Comparison of ENCODE assay signal across 8 cellular contexts in genomic region chr12:50025187-50026059, GRCh38. TPM values are rescaled to one million over a fixed set of nuclear protein-coding genes. Genes with fewer than 3 reads are reported as not detected.
DNase-seq lines count a peak whose midpoint lies in the region; ATAC-seq and TF ChIP-seq lines count a peak whose summit lies in the region.

RACGAP1 (minus strand) TSS chr12:50025494; CDS start chr12:50016715, 8,779 bp downstream.

- H3K27me3 Mint-ChIP-seq in activated T-helper 2 cell treated with anti-CD3 and anti-CD28 coated beads, Interferon-gamma antibody, Interleukin-2, Interleukin-4, amounts not matched to agents 10 μg/mL and 5 μg/mL and 100 μg/mL, durations not matched to agents 14 hours and 24 hours and 36 hours (ENCODE audit: low read depth): no peaks in the 10 kb centered on the region
- no peaks in the 10 kb centered on the region for H3K27me3 Mint-ChIP-seq in natural killer cell (ENCODE audit: low read depth in 2 of 2)

- H3K9me3 Mint-ChIP-seq in activated T-helper 2 cell treated with anti-CD3 and anti-CD28 coated beads, Interferon-gamma antibody, Interleukin-2, Interleukin-4, amounts not matched to agents 10 μg/mL and 5 μg/mL and 100 μg/mL, durations not matched to agents 14 hours and 24 hours and 36 hours: peaks cover 3% of the 10 kb centered on the region
- H3K9me3 Mint-ChIP-seq in natural killer cell: peaks cover 0 to 2% of the 10 kb centered on the region in 2 donors

- no peaks in the 10 kb centered on the region for H3K9me3 ChIP-seq in RWPE2 (ENCODE audit: severe bottlenecking)

- intact Hi-C loops in activated T-helper 2 cell treated with anti-CD3 and anti-CD28 coated beads, Interferon-gamma antibody, Interleukin-2, Interleukin-4, amounts not matched to agents 10 μg/mL and 5 μg/mL and 100 μg/mL, durations not matched to agents 14 hours and 24 hours and 36 hours (cut with micrococcal nuclease): loop anchor here (1.0 kb wide), 1 partner anchor 18 kb away; no protein-coding TSS in a partner anchor
- intact Hi-C loops in natural killer cell (cut with micrococcal nuclease): loop anchor here (1.0 kb wide), 1 partner anchor 86 kb away; no protein-coding TSS in a partner anchor

- DNase-seq in EH (ENCODE audit: low read depth): peak; percentile 99
- DNase-seq in H4 (ENCODE audit: low spot score): peak; percentile 99
- DNase-seq in LoVo (ENCODE audit: low spot score): peak; percentile 100
- peak; percentile 93 for DNase-seq in RWPE2 (ENCODE audit: low spot score)
- peak; percentile 96 for DNase-seq in activated T-helper 2 cell treated with anti-CD3 and anti-CD28 coated beads, Interferon-gamma antibody, Interleukin-2, Interleukin-4, amounts not matched to agents 10 μg/mL and 5 μg/mL and 100 μg/mL, durations not matched to agents 14 hours and 24 hours and 36 hours (ENCODE audit: low spot score)
- peak; percentile 99 for DNase-seq in fibroblast of peridontal ligament (ENCODE audit: extremely low read depth)
- peak; percentile 91 for DNase-seq in natural killer cell
- DNase-seq in stimulated activated naive CD4-positive, alpha-beta T cell treated with Interleukin-2 at 50 U/mL for 16 hours (lab: John Stamatoyannopoulos, UW): peak; percentile 93

- H3K36me3 ChIP-seq in RWPE2 (ENCODE audit: low read depth): peaks cover 24% of the 10 kb centered on the region

- no peaks in the 10 kb centered on the region for H3K27me3 ChIP-seq in RWPE2 (ENCODE audit: insufficient read depth, poor library complexity, severe bottlenecking)

- no peak for TF ChIP-seq CTCF in RWPE2 (IDR thresholded peaks at IDR 0.05; ENCODE audit: poor library complexity, severe bottlenecking)
- TF ChIP-seq CTCF in natural killer cell (IDR thresholded peaks at IDR 0.05): no peak

- ATAC-seq in RWPE2 (ENCODE audit: low read depth) (peak; percentile 97), natural killer cell (peak; percentile 96)

- H3K27ac Mint-ChIP-seq in activated T-helper 2 cell treated with anti-CD3 and anti-CD28 coated beads, Interferon-gamma antibody, Interleukin-2, Interleukin-4, amounts not matched to agents 10 μg/mL and 5 μg/mL and 100 μg/mL, durations not matched to agents 14 hours and 24 hours and 36 hours: peak within 1 kb of the TSS; percentile 98
- H3K27ac Mint-ChIP-seq in natural killer cell: peak within 1 kb of the TSS; percentile 86 to 91

- H3K36me3 Mint-ChIP-seq in activated T-helper 2 cell treated with anti-CD3 and anti-CD28 coated beads, Interferon-gamma antibody, Interleukin-2, Interleukin-4, amounts not matched to agents 10 μg/mL and 5 μg/mL and 100 μg/mL, durations not matched to agents 14 hours and 24 hours and 36 hours (ENCODE audit: low read depth): peaks cover 26% of the 10 kb centered on the region
- peaks cover 5% of the 10 kb centered on the region for H3K36me3 Mint-ChIP-seq in natural killer cell

- peak within 1 kb of the TSS; percentile 75 for H3K4me3 ChIP-seq in RWPE2 (ENCODE audit: severe bottlenecking)

- peaks cover 10% of the 10 kb centered on the region for H3K4me1 ChIP-seq in RWPE2 (ENCODE audit: insufficient read depth, poor library complexity, severe bottlenecking)

- peaks cover 30% of the 10 kb centered on the region for H3K4me1 Mint-ChIP-seq in activated T-helper 2 cell treated with anti-CD3 and anti-CD28 coated beads, Interferon-gamma antibody, Interleukin-2, Interleukin-4, amounts not matched to agents 10 μg/mL and 5 μg/mL and 100 μg/mL, durations not matched to agents 14 hours and 24 hours and 36 hours (ENCODE audit: low read depth)
- peaks cover 11 to 19% of the 10 kb centered on the region in 2 donors for H3K4me1 Mint-ChIP-seq in natural killer cell

- H3K27ac ChIP-seq in RWPE2 (ENCODE audit: poor library complexity, severe bottlenecking): peak within 1 kb of the TSS; percentile 56

- H3K4me3 Mint-ChIP-seq in activated T-helper 2 cell treated with anti-CD3 and anti-CD28 coated beads, Interferon-gamma antibody, Interleukin-2, Interleukin-4, amounts not matched to agents 10 μg/mL and 5 μg/mL and 100 μg/mL, durations not matched to agents 14 hours and 24 hours and 36 hours (ENCODE audit: low read depth): peak within 1 kb of the TSS; percentile 99
- peak within 1 kb of the TSS; percentile 97 for H3K4me3 Mint-ChIP-seq in natural killer cell

RNA-seq across cellular contexts. Expression of gene RACGAP1, which starts in this region (rescaled TPM):
- total RNA-seq in H4 (2014; rRNA removed; shearing (Covaris generic)): 115 and 140 TPM in 2 replicates
- 77.8 and 82.8 TPM in 2 replicates for total RNA-seq in activated T-helper 2 cell treated with anti-CD3 and anti-CD28 coated beads, Interferon-gamma antibody, Interleukin-2, Interleukin-4, amounts not matched to agents 10 μg/mL and 5 μg/mL and 100 μg/mL, durations not matched to agents 14 hours and 24 hours and 36 hours
- 10 to 100 TPM in 1 of 3 donors, 1 to 10 TPM in 2; 6.1 to 11.6 (median 8.7) TPM for total RNA-seq in natural killer cell

Comparison
In these comparisons a context has a peak if more than half of its experiments do, and no peak if none do; other contexts are left out.
1. Peak in every context shown above with its lines: DNase-seq, ATAC-seq, H3K4me3 ChIP-seq and H3K27ac ChIP-seq.